ENCODE assay signal across 2 cellular contexts in genomic region chr13:50203256-50204083, GRCh38.
TF ChIP-seq lines count a peak whose summit lies in the region.

No MANE protein-coding gene starts in this region.

TF ChIP-seq in SK-N-SH treated with all-trans-retinoic acid at 6 μM for 48 hours, 23 proteins besides CTCF, POLR2A, EP300 and RAD21 (continued from another document):
- TF ChIP-seq, protein P1, sequence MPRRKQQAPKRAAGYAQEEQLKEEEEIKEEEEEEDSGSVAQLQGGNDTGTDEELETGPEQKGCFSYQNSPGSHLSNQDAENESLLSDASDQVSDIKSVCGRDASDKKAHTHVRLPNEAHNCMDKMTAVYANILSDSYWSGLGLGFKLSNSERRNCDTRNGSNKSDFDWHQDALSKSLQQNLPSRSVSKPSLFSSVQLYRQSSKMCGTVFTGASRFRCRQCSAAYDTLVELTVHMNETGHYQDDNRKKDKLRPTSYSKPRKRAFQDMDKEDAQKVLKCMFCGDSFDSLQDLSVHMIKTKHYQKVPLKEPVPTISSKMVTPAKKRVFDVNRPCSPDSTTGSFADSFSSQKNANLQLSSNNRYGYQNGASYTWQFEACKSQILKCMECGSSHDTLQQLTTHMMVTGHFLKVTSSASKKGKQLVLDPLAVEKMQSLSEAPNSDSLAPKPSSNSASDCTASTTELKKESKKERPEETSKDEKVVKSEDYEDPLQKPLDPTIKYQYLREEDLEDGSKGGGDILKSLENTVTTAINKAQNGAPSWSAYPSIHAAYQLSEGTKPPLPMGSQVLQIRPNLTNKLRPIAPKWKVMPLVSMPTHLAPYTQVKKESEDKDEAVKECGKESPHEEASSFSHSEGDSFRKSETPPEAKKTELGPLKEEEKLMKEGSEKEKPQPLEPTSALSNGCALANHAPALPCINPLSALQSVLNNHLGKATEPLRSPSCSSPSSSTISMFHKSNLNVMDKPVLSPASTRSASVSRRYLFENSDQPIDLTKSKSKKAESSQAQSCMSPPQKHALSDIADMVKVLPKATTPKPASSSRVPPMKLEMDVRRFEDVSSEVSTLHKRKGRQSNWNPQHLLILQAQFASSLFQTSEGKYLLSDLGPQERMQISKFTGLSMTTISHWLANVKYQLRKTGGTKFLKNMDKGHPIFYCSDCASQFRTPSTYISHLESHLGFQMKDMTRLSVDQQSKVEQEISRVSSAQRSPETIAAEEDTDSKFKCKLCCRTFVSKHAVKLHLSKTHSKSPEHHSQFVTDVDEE (CRISPR knock-in tag; IDR thresholded peaks at IDR 0.05) = no peak
- no peak for TF ChIP-seq PPARA (CRISPR knock-in tag; IDR thresholded peaks at IDR 0.05; ENCODE audit: borderline replicate concordance)
- TF ChIP-seq ISL1 (CRISPR knock-in tag; IDR thresholded peaks at IDR 0.05) = no peak
- TF ChIP-seq, protein P2, sequence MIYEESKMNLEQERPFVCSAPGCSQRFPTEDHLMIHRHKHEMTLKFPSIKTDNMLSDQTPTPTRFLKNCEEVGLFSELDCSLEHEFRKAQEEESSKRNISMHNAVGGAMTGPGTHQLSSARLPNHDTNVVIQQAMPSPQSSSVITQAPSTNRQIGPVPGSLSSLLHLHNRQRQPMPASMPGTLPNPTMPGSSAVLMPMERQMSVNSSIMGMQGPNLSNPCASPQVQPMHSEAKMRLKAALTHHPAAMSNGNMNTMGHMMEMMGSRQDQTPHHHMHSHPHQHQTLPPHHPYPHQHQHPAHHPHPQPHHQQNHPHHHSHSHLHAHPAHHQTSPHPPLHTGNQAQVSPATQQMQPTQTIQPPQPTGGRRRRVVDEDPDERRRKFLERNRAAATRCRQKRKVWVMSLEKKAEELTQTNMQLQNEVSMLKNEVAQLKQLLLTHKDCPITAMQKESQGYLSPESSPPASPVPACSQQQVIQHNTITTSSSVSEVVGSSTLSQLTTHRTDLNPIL (CRISPR knock-in tag; IDR thresholded peaks at IDR 0.05; ENCODE audit: low read depth) = no peak
- no peak for TF ChIP-seq SNAI2 (CRISPR knock-in tag; IDR thresholded peaks at IDR 0.05)
- no peak for TF ChIP-seq ZFP3 (CRISPR knock-in tag; IDR thresholded peaks at IDR 0.05)
- TF ChIP-seq BACH2 (CRISPR knock-in tag; IDR thresholded peaks at IDR 0.05; ENCODE audit: borderline replicate concordance) = no peak
- no peak for TF ChIP-seq TCF4 (CRISPR knock-in tag; IDR thresholded peaks at IDR 0.05; ENCODE audit: borderline replicate concordance)
- TF ChIP-seq ESRRG (CRISPR knock-in tag; IDR thresholded peaks at IDR 0.05) = no peak
- no peak for TF ChIP-seq ZNF8 (CRISPR knock-in tag; IDR thresholded peaks at IDR 0.05)
- TF ChIP-seq, protein P3, sequence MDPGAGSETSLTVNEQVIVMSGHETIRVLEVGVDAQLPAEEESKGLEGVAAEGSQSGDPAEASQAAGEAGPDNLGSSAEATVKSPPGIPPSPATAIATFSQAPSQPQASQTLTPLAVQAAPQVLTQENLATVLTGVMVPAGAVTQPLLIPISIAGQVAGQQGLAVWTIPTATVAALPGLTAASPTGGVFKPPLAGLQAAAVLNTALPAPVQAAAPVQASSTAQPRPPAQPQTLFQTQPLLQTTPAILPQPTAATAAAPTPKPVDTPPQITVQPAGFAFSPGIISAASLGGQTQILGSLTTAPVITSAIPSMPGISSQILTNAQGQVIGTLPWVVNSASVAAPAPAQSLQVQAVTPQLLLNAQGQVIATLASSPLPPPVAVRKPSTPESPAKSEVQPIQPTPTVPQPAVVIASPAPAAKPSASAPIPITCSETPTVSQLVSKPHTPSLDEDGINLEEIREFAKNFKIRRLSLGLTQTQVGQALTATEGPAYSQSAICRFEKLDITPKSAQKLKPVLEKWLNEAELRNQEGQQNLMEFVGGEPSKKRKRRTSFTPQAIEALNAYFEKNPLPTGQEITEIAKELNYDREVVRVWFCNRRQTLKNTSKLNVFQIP (CRISPR knock-in tag; IDR thresholded peaks at IDR 0.05; ENCODE audit: borderline replicate concordance, low read depth) = no peak
- TF ChIP-seq ARNTL (CRISPR knock-in tag; IDR thresholded peaks at IDR 0.05; ENCODE audit: borderline replicate concordance, low read depth) = no peak
- TF ChIP-seq CSRNP3 (CRISPR knock-in tag; IDR thresholded peaks at IDR 0.05) = no peak
- no peak for TF ChIP-seq CSDC2 (CRISPR knock-in tag; IDR thresholded peaks at IDR 0.05)
- no peak for TF ChIP-seq ZNF565 (CRISPR knock-in tag; conservative IDR thresholded peaks at IDR 0.05; ENCODE audit: low read depth)
- TF ChIP-seq, protein P4, sequence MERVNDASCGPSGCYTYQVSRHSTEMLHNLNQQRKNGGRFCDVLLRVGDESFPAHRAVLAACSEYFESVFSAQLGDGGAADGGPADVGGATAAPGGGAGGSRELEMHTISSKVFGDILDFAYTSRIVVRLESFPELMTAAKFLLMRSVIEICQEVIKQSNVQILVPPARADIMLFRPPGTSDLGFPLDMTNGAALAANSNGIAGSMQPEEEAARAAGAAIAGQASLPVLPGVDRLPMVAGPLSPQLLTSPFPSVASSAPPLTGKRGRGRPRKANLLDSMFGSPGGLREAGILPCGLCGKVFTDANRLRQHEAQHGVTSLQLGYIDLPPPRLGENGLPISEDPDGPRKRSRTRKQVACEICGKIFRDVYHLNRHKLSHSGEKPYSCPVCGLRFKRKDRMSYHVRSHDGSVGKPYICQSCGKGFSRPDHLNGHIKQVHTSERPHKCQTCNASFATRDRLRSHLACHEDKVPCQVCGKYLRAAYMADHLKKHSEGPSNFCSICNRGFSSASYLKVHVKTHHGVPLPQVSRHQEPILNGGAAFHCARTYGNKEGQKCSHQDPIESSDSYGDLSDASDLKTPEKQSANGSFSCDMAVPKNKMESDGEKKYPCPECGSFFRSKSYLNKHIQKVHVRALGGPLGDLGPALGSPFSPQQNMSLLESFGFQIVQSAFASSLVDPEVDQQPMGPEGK (CRISPR knock-in tag; IDR thresholded peaks at IDR 0.05; ENCODE audit: borderline replicate concordance) = no peak
- no peak for TF ChIP-seq OSR1 (CRISPR knock-in tag; IDR thresholded peaks at IDR 0.05)
- no peak for TF ChIP-seq ZFP30 (CRISPR knock-in tag; IDR thresholded peaks at IDR 0.05)

TF ChIP-seq in K562, 482 proteins besides CTCF, POLR2A, EP300 and RAD21 (continued from another document and continues in another):
- TF ChIP-seq, protein P5, sequence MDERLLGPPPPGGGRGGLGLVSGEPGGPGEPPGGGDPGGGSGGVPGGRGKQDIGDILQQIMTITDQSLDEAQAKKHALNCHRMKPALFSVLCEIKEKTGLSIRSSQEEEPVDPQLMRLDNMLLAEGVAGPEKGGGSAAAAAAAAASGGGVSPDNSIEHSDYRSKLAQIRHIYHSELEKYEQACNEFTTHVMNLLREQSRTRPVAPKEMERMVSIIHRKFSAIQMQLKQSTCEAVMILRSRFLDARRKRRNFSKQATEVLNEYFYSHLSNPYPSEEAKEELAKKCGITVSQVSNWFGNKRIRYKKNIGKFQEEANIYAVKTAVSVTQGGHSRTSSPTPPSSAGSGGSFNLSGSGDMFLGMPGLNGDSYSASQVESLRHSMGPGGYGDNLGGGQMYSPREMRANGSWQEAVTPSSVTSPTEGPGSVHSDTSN (CRISPR knock-in tag; IDR thresholded peaks at IDR 0.05; ENCODE audit: low read depth) = no peak
- TF ChIP-seq, protein P5 (tag; conservative IDR thresholded peaks at IDR 0.05; ENCODE audit: low read depth) = peak; percentile 55; the same call in 1 of the 2 replicates
- no peak for TF ChIP-seq ETV6 (IDR thresholded peaks at IDR 0.05; ENCODE audit: borderline replicate concordance in 1 of 2, low read depth in 2 of 2, low read length in 1 of 2)
- TF ChIP-seq ETV6 (CRISPR knock-in tag; IDR thresholded peaks at IDR 0.05; ENCODE audit: borderline replicate concordance) = no peak
- no peak for TF ChIP-seq RFX1 (IDR thresholded peaks at IDR 0.05)
- TF ChIP-seq MLLT1 (IDR thresholded peaks at IDR 0.05) = no peak
- TF ChIP-seq YBX1 (IDR thresholded peaks at IDR 0.05) = no peak
- TF ChIP-seq ZNF589 (CRISPR knock-in tag; IDR thresholded peaks at IDR 0.05; ENCODE audit: low read depth) = no peak
- TF ChIP-seq ZNF354B (CRISPR knock-in tag; IDR thresholded peaks at IDR 0.05) = no peak
- TF ChIP-seq FOXA1 (IDR thresholded peaks at IDR 0.05; ENCODE audit: borderline replicate concordance) = no peak
- TF ChIP-seq, protein P6, sequence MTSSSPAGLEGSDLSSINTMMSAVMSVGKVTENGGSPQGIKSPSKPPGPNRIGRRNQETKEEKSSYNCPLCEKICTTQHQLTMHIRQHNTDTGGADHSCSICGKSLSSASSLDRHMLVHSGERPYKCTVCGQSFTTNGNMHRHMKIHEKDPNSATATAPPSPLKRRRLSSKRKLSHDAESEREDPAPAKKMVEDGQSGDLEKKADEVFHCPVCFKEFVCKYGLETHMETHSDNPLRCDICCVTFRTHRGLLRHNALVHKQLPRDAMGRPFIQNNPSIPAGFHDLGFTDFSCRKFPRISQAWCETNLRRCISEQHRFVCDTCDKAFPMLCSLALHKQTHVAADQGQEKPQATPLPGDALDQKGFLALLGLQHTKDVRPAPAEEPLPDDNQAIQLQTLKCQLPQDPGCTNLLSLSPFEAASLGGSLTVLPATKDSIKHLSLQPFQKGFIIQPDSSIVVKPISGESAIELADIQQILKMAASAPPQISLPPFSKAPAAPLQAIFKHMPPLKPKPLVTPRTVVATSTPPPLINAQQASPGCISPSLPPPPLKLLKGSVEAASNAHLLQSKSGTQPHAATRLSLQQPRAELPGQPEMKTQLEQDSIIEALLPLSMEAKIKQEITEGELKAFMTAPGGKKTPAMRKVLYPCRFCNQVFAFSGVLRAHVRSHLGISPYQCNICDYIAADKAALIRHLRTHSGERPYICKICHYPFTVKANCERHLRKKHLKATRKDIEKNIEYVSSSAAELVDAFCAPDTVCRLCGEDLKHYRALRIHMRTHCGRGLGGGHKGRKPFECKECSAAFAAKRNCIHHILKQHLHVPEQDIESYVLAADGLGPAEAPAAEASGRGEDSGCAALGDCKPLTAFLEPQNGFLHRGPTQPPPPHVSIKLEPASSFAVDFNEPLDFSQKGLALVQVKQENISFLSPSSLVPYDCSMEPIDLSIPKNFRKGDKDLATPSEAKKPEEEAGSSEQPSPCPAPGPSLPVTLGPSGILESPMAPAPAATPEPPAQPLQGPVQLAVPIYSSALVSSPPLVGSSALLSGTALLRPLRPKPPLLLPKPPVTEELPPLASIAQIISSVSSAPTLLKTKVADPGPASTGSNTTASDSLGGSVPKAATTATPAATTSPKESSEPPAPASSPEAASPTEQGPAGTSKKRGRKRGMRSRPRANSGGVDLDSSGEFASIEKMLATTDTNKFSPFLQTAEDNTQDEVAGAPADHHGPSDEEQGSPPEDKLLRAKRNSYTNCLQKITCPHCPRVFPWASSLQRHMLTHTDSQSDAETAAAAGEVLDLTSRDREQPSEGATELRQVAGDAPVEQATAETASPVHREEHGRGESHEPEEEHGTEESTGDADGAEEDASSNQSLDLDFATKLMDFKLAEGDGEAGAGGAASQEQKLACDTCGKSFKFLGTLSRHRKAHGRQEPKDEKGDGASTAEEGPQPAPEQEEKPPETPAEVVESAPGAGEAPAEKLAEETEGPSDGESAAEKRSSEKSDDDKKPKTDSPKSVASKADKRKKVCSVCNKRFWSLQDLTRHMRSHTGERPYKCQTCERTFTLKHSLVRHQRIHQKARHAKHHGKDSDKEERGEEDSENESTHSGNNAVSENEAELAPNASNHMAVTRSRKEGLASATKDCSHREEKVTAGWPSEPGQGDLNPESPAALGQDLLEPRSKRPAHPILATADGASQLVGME (CRISPR knock-in tag; IDR thresholded peaks at IDR 0.05) = no peak
- TF ChIP-seq NR2C1 (IDR thresholded peaks at IDR 0.05) = no peak
- TF ChIP-seq NR2C1 (tag; IDR thresholded peaks at IDR 0.05) = no peak
- TF ChIP-seq GABPB2 (CRISPR knock-in tag; conservative IDR thresholded peaks at IDR 0.05) = no peak
- TF ChIP-seq, protein P7, sequence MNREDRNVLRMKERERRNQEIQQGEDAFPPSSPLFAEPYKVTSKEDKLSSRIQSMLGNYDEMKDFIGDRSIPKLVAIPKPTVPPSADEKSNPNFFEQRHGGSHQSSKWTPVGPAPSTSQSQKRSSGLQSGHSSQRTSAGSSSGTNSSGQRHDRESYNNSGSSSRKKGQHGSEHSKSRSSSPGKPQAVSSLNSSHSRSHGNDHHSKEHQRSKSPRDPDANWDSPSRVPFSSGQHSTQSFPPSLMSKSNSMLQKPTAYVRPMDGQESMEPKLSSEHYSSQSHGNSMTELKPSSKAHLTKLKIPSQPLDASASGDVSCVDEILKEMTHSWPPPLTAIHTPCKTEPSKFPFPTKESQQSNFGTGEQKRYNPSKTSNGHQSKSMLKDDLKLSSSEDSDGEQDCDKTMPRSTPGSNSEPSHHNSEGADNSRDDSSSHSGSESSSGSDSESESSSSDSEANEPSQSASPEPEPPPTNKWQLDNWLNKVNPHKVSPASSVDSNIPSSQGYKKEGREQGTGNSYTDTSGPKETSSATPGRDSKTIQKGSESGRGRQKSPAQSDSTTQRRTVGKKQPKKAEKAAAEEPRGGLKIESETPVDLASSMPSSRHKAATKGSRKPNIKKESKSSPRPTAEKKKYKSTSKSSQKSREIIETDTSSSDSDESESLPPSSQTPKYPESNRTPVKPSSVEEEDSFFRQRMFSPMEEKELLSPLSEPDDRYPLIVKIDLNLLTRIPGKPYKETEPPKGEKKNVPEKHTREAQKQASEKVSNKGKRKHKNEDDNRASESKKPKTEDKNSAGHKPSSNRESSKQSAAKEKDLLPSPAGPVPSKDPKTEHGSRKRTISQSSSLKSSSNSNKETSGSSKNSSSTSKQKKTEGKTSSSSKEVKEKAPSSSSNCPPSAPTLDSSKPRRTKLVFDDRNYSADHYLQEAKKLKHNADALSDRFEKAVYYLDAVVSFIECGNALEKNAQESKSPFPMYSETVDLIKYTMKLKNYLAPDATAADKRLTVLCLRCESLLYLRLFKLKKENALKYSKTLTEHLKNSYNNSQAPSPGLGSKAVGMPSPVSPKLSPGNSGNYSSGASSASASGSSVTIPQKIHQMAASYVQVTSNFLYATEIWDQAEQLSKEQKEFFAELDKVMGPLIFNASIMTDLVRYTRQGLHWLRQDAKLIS (CRISPR knock-in tag; IDR thresholded peaks at IDR 0.05) = no peak
